Comparison of ENCODE assay signal across 1 cellular context in genomic region chr3:198061119-198062067, GRCh38.
TF ChIP-seq lines count a peak whose summit lies in the region.

No MANE protein-coding gene starts in this region.

TF ChIP-seq in HepG2, 621 proteins besides CTCF, POLR2A, EP300 and RAD21 (continued from another document):
- TF ChIP-seq PRDM15 (CRISPR knock-in tag; IDR thresholded peaks at IDR 0.05) (no peak), ZNF296 (CRISPR knock-in tag; conservative IDR thresholded peaks at IDR 0.05) (no peak), ZEB1 (IDR thresholded peaks at IDR 0.05; ENCODE audit: insufficient replicate concordance, low read depth) (no peak), NAIF1 (CRISPR knock-in tag; IDR thresholded peaks at IDR 0.05; ENCODE audit: borderline replicate concordance) (no peak), NR3C1 (CRISPR knock-in tag; IDR thresholded peaks at IDR 0.05) (no peak), CENPT (CRISPR knock-in tag; IDR thresholded peaks at IDR 0.05; ENCODE audit: low read depth) (no peak), ATF5 (CRISPR knock-in tag; IDR thresholded peaks at IDR 0.05; ENCODE audit: low read depth) (no peak)
